In the genomic region with DNA sequence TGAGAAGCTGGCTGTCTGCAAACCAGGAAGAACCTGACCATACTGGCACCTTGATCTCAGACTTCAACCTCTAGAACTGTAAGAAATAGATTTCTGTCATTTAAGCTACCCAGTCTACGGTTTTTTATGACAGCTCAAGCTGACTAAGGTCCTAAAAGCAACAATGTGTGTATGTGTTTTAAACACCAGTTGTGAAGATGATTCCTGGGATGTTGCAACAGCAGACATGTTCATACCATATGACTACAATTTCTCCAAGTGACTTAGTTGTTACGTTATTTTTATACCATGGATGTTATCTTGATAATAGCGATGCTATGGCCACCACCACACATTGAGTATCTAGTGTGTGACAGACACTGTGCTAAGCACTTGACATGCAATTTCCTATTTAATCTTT, we compare ENCODE assay signal across 18 cellular contexts.
A peak's percentile ranks its signal among the peaks of the same experiment; 100 is the strongest.
DNase-seq lines count a peak whose midpoint lies in the region; ATAC-seq and TF ChIP-seq lines count a peak whose summit lies in the region.
"Had no signal": no experiment of that assay in that cellular context is flagged by ENCODE, and none has a peak within 500 bp of the region (broad histone marks: within the 10 kb centered on the region; RNA-seq: fewer than 3 reads in every experiment).

No MANE protein-coding gene starts in this region.

- H3K4me1 ChIP-seq in GM23248 (ENCODE audit: insufficient read depth): no peaks in the 10 kb centered on the region
- no peaks in the 10 kb centered on the region for H3K4me1 ChIP-seq in hepatocyte (ENCODE audit: insufficient read depth)
- H3K4me1 ChIP-seq: A549 had no signal

- H2AFZ ChIP-seq in GM23248 (no peak overlapping the region), hepatocyte (no peak overlapping the region)

- no peak for DNase-seq in activated naive CD8-positive, alpha-beta T cell treated with anti-CD3 and anti-CD28 coated beads for 36 hours
- no peak for DNase-seq in activated naive CD8-positive, alpha-beta T cell treated with anti-CD3 and anti-CD28 coated beads, Interleukin-2, amount 50 U/mL, for 24 hours
- DNase-seq in GM23248 (peak; percentile 40), fibroblast of mammary gland (ENCODE audit: low read depth) (peak; percentile 40), hepatocyte (ENCODE audit: low spot score) (no peak), D341Med (ENCODE audit: low spot score) (no peak), cerebellum (ENCODE audit: low spot score) (no peak)
- DNase-seq: AML-193, COR-L47, DMS53, Karpas-422, MM.1S, NCI-H1105, NCI-H1694 treated with DMSO at 0.1 percent for 48 hours, NCI-H69, PC-3 had no signal

- H3K9me3 ChIP-seq in GM23248 (ENCODE audit: low read depth) (no peaks in the 10 kb centered on the region), hepatocyte (ENCODE audit: low read depth) (no peaks in the 10 kb centered on the region)
- H3K9me3 ChIP-seq: A549 had no signal

- H3K4me2 ChIP-seq in GM23248 (ENCODE audit: unreplicated experiment) (no peak overlapping the region), hepatocyte (no peak overlapping the region)
- H3K4me2 ChIP-seq: A549 had no signal

- H3K9ac ChIP-seq in GM23248: no peak overlapping the region

- WGBS in GM23248 (ENCODE audit: low coverage in 1 of 2, low lambda C conversion rate in 2 of 2, missing lambda C conversion rate in 2 of 2), 2 experiments: 51 to 60% methylated on average over 3 of the region's 3 CpGs
- WGBS in hepatocyte (ENCODE audit: low lambda C conversion rate, missing lambda C conversion rate): 88% methylated on average over 3 of the region's 3 CpGs

- H3K36me3 ChIP-seq in GM23248 (ENCODE audit: low read depth): peaks cover 7% of the 10 kb centered on the region; the same call in 1 of the 2 replicates
- H3K36me3 ChIP-seq in hepatocyte (replicated peaks; ENCODE audit: insufficient read depth, low read depth): no peaks in the 10 kb centered on the region

- H3K4me3 Mint-ChIP-seq in activated naive CD8-positive, alpha-beta T cell treated with anti-CD3 and anti-CD28 coated beads for 36 hours: no peak overlapping the region
- no peak overlapping the region for H3K4me3 Mint-ChIP-seq in activated naive CD8-positive, alpha-beta T cell treated with anti-CD3 and anti-CD28 coated beads, Interleukin-2, amount 50 U/mL, for 24 hours

- peak overlapping the region; percentile 31 for H3K27ac Mint-ChIP-seq in activated naive CD8-positive, alpha-beta T cell treated with anti-CD3 and anti-CD28 coated beads for 36 hours
- no peak overlapping the region for H3K27ac Mint-ChIP-seq in activated naive CD8-positive, alpha-beta T cell treated with anti-CD3 and anti-CD28 coated beads, Interleukin-2, amount 50 U/mL, for 24 hours

- H3K27me3 ChIP-seq in GM23248 (replicated peaks; ENCODE audit: insufficient read depth) (no peaks in the 10 kb centered on the region), hepatocyte (no peaks in the 10 kb centered on the region)

- H4K20me1 ChIP-seq in GM23248 (ENCODE audit: insufficient read depth): no peaks in the 10 kb centered on the region
- H4K20me1 ChIP-seq in hepatocyte (ENCODE audit: insufficient read depth, poor library complexity, severe bottlenecking): no peaks in the 10 kb centered on the region

- no peaks in the 10 kb centered on the region for H3K27me3 Mint-ChIP-seq in activated naive CD8-positive, alpha-beta T cell treated with anti-CD3 and anti-CD28 coated beads for 36 hours
- H3K27me3 Mint-ChIP-seq in activated naive CD8-positive, alpha-beta T cell treated with anti-CD3 and anti-CD28 coated beads, Interleukin-2, amount 50 U/mL, for 24 hours: no peaks in the 10 kb centered on the region

- no peaks in the 10 kb centered on the region for H3K9me3 Mint-ChIP-seq in activated naive CD8-positive, alpha-beta T cell treated with anti-CD3 and anti-CD28 coated beads for 36 hours
- H3K9me3 Mint-ChIP-seq in activated naive CD8-positive, alpha-beta T cell treated with anti-CD3 and anti-CD28 coated beads, Interleukin-2, amount 50 U/mL, for 24 hours: no peaks in the 10 kb centered on the region

- H3K4me3 ChIP-seq in GM23248 (no peak overlapping the region), fibroblast of mammary gland (ENCODE audit: control insufficient read depth, low read depth, low read length) (no peak overlapping the region), hepatocyte (no peak overlapping the region)
- H3K4me3 ChIP-seq: A549 had no signal

- in situ Hi-C loops in GM23248 (cut with MboI): no loop called here

- TF ChIP-seq CTCF in fibroblast of mammary gland (conservative IDR thresholded peaks at IDR 0.05; ENCODE audit: control insufficient read depth, insufficient read depth, low read depth, low read length): no peak
- no peak for TF ChIP-seq CTCF in hepatocyte (IDR thresholded peaks at IDR 0.05; ENCODE audit: poor library complexity)

- H3K27ac ChIP-seq in GM23248 (no peak overlapping the region), hepatocyte (no peak overlapping the region)
- H3K27ac ChIP-seq: A549 had no signal

- H3K9me2 ChIP-seq in GM23248 (ENCODE audit: insufficient read depth) (no peaks in the 10 kb centered on the region), hepatocyte (replicated peaks; ENCODE audit: insufficient read depth) (no peaks in the 10 kb centered on the region)

- peaks cover 38% of the 10 kb centered on the region for H3K36me3 Mint-ChIP-seq in activated naive CD8-positive, alpha-beta T cell treated with anti-CD3 and anti-CD28 coated beads for 36 hours
- H3K36me3 Mint-ChIP-seq in activated naive CD8-positive, alpha-beta T cell treated with anti-CD3 and anti-CD28 coated beads, Interleukin-2, amount 50 U/mL, for 24 hours (ENCODE audit: low read depth): peaks cover 38% of the 10 kb centered on the region

- H3K79me2 ChIP-seq in GM23248 (ENCODE audit: insufficient read depth) (no peaks in the 10 kb centered on the region), hepatocyte (no peaks in the 10 kb centered on the region)

- peaks cover 43% of the 10 kb centered on the region for H3K4me1 Mint-ChIP-seq in activated naive CD8-positive, alpha-beta T cell treated with anti-CD3 and anti-CD28 coated beads for 36 hours
- H3K4me1 Mint-ChIP-seq in activated naive CD8-positive, alpha-beta T cell treated with anti-CD3 and anti-CD28 coated beads, Interleukin-2, amount 50 U/mL, for 24 hours: peaks cover 29% of the 10 kb centered on the region

- H3F3A ChIP-seq in GM23248 (ENCODE audit: insufficient read depth): no peaks in the 10 kb centered on the region

- ATAC-seq in activated naive CD8-positive, alpha-beta T cell treated with anti-CD3 and anti-CD28 coated beads, Interleukin-2, amount 50 U/mL, for 24 hours: no peak
- ATAC-seq in HG03175 (IDR thresholded peaks at IDR 0.05; ENCODE audit: unreplicated experiment): no peak
- ATAC-seq: A549, PC-3 had no signal

Comparison
In these comparisons a context has a peak if more than half of its experiments do, and no peak if none do; other contexts are left out.
1. DNase-seq: peak in GM23248 (single experiment) and fibroblast of mammary gland (single experiment); none in activated naive CD8-positive, alpha-beta T cell treated with anti-CD3 and anti-CD28 coated beads for 36 hours (single experiment), activated naive CD8-positive, alpha-beta T cell treated with anti-CD3 and anti-CD28 coated beads, Interleukin-2, amount 50 U/mL, for 24 hours (single experiment), hepatocyte (single experiment), D341Med (single experiment) and cerebellum (single experiment).